Comparison of ENCODE assay signal across 8 cellular contexts in the genomic region with DNA sequence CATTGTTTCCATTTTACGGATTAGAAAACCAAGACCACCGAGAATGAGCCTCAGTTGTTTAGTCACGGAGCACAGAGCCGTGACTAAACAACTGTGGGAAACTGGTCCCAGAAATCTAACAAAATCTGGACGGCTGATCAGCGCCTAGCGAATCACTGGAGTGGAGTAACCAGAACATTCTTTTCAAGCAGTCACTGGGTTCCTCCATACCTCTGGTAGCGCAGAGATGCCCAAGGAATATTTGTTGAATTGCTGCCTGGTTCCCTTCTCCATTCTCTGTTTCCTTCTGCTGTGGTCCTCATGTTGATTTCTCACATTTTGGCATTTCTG.
DNase-seq lines count a peak whose midpoint lies in the region; ATAC-seq and TF ChIP-seq lines count a peak whose summit lies in the region.

No MANE protein-coding gene starts in this region.

- no peak overlapping the region for H3K9ac ChIP-seq in duodenal mucosa (ENCODE audit: low read depth in 1 of 2, low read length in 2 of 2)

- H3K9me3 ChIP-seq in MG63 (no peaks in the 10 kb centered on the region), duodenal mucosa (ENCODE audit: control insufficient read depth in 1 of 2, low read length in 2 of 2) (no peaks in the 10 kb centered on the region)

- H3K36me3 ChIP-seq in BJ (ENCODE audit: control insufficient read depth, insufficient read depth, low read length) (no peaks in the 10 kb centered on the region), MG63 (no peaks in the 10 kb centered on the region), duodenal mucosa (ENCODE audit: control insufficient read depth in 1 of 2, insufficient read depth in 2 of 2, low read length in 2 of 2) (no peaks in the 10 kb centered on the region)

- no peaks in the 10 kb centered on the region for H3K9me3 Mint-ChIP-seq in natural killer cell treated with Interleukin-12 subunit alpha and Interleukin-12 subunit beta and Interleukin-15 and Interleukin-18, amount 100 ng/mL, for 72 hours

- H3K27me3 ChIP-seq in BJ (ENCODE audit: control insufficient read depth, insufficient read depth, low read length) = no peaks in the 10 kb centered on the region
- no peaks in the 10 kb centered on the region for H3K27me3 ChIP-seq in MG63
- H3K27me3 ChIP-seq in duodenal mucosa (ENCODE audit: control insufficient read depth in 1 of 2, insufficient read depth in 2 of 2, low read length in 2 of 2) = peaks cover 33 to 44% of the 10 kb centered on the region in 2 donors

- H3K4me3 ChIP-seq in BJ (ENCODE audit: low read depth, low read length) (peak overlapping the region; percentile 58), MG63 (peak overlapping the region; percentile 60), duodenal mucosa (ENCODE audit: low read depth in 1 of 2, low read length in 2 of 2) (peak overlapping the region; percentile 65 to 89)

- H3K27ac ChIP-seq in duodenal mucosa (ENCODE audit: low read depth, low read length) = no peak overlapping the region

- H3K4me1 ChIP-seq in duodenal mucosa (ENCODE audit: control insufficient read depth in 1 of 2, insufficient read depth in 2 of 2, low read length in 2 of 2) = peaks cover 0 to 6% of the 10 kb centered on the region in 2 donors

- peak overlapping the region; percentile 62 for H3K4me3 Mint-ChIP-seq in natural killer cell treated with Interleukin-12 subunit alpha and Interleukin-12 subunit beta and Interleukin-15 and Interleukin-18, amount 100 ng/mL, for 72 hours

- TF ChIP-seq CTCF in BJ (IDR thresholded peaks at IDR 0.05; ENCODE audit: insufficient read depth, low read depth, low read length) = no peak

- H3K36me3 Mint-ChIP-seq in natural killer cell treated with Interleukin-12 subunit alpha and Interleukin-12 subunit beta and Interleukin-15 and Interleukin-18, amount 100 ng/mL, for 72 hours = peaks cover 28% of the 10 kb centered on the region

- H3K4me1 Mint-ChIP-seq in natural killer cell treated with Interleukin-12 subunit alpha and Interleukin-12 subunit beta and Interleukin-15 and Interleukin-18, amount 100 ng/mL, for 72 hours (ENCODE audit: low read depth in 2 of 2) = peaks cover 17 to 18% of the 10 kb centered on the region in 2 donors

- H3K27ac Mint-ChIP-seq in natural killer cell treated with Interleukin-12 subunit alpha and Interleukin-12 subunit beta and Interleukin-15 and Interleukin-18, amount 100 ng/mL, for 72 hours = no peak overlapping the region

- peaks cover 59 to 87% of the 10 kb centered on the region in 2 donors for H3K27me3 Mint-ChIP-seq in natural killer cell treated with Interleukin-12 subunit alpha and Interleukin-12 subunit beta and Interleukin-15 and Interleukin-18, amount 100 ng/mL, for 72 hours

- DNase-seq in BJ (ENCODE audit: low read depth) = no peak
- no peak for DNase-seq in MG63
- DNase-seq in natural killer cell treated with Interleukin-12 subunit alpha and Interleukin-12 subunit beta and Interleukin-15 and Interleukin-18, amount 100 ng/mL, for 72 hours (ENCODE audit: low spot score) = no peak
- no peak for DNase-seq in NK-92 (lab: John Stamatoyannopoulos, UW; ENCODE audit: unreplicated experiment)
- DNase-seq in DMS53 (lab: John Stamatoyannopoulos, UW) = no peak
- DNase-seq in DMS114 treated with DMSO at 0.1 percent for 48 hours (lab: John Stamatoyannopoulos, UW; ENCODE audit: unreplicated experiment) = no peak

- POLR2A ChIA-PET in BJ (lab: Charles Lee) = no interaction called here

- CTCF ChIA-PET in BJ (lab: Yijun Ruan, JAX) = no interaction called here

- ATAC-seq in natural killer cell treated with Interleukin-12 subunit alpha and Interleukin-12 subunit beta and Interleukin-15 and Interleukin-18, amount 100 ng/mL, for 72 hours = no peak
- ATAC-seq in HG03571 (IDR thresholded peaks at IDR 0.05; ENCODE audit: unreplicated experiment) = no peak
